In genomic region chr11:88367310-88367709, GRCh38 we compare ENCODE assay signal across 24 cellular contexts. TPM values are rescaled to one million over a fixed set of nuclear protein-coding genes. Genes with fewer than 3 reads are reported as not detected.
DNase-seq lines count a peak whose midpoint lies in the region; ATAC-seq, FAIRE-seq and TF ChIP-seq lines count a peak whose summit lies in the region.
"Had no signal": no experiment of that assay in that cellular context is flagged by ENCODE, and none has a peak within 500 bp of the region (broad histone marks: within the 10 kb centered on the region; RNA-seq: fewer than 3 reads in every experiment).

No MANE protein-coding gene starts in this region.

- H2AFZ ChIP-seq in DND-41 (ENCODE audit: low read depth, low read length) (peak overlapping the region; percentile 56; the same call in 1 of the 2 replicates), endothelial cell of umbilical vein (ENCODE audit: low read depth, low read length) (no peak overlapping the region)

- BruUV-seq in endothelial cell of umbilical vein (replicated peaks; lab: Mats Ljungman, UMichigan), result no TSS peak

- no peaks in the 10 kb centered on the region for H3K9me1 ChIP-seq in endothelial cell of umbilical vein (replicated peaks; ENCODE audit: control insufficient read depth, extremely low read depth, insufficient read depth, low read length)

- H3K9me3 Mint-ChIP-seq in activated CD4-positive, alpha-beta T cell treated with anti-CD3 and anti-CD28 coated beads, Interleukin-2, amount 10 ng/mL, durations not matched to agents 7 days and 5 days, result peaks cover 7% of the 10 kb centered on the region
- H3K9me3 Mint-ChIP-seq: IgD-negative memory B cell had no signal

- 0 out of 2 replicates have a peak overlapping the region, but pooled peaks have one; percentile 18 for H3K9ac ChIP-seq in DND-41 (ENCODE audit: low read depth, low read length)
- H3K9ac ChIP-seq in endothelial cell of umbilical vein (replicated peaks; ENCODE audit: extremely low read depth, insufficient read depth, low read length), result no peak overlapping the region

- DNase-seq in activated CD4-positive, alpha-beta T cell treated with anti-CD3 and anti-CD28 coated beads, Interleukin-2, amount 10 ng/mL, durations not matched to agents 7 days and 5 days, result peak; percentile 58
- DNase-seq in activated CD4-positive, alpha-beta T cell treated with anti-CD3 and anti-CD28 coated beads, Interleukin-2, amount 50 U/mL, for 4 hours, result no peak
- DNase-seq in DND-41, result peak; percentile 73
- peak; percentile 4 for DNase-seq in T-helper 22 cell (ENCODE audit: low read depth)
- DNase-seq in endothelial cell of umbilical vein (ENCODE audit: low read depth, low spot score), result no peak
- no peak for DNase-seq in SHP77 treated with DMSO at 0.1 percent for 48 hours (lab: John Stamatoyannopoulos, UW)
- DNase-seq in GM10266 (ENCODE audit: extremely low spot score), result no peak
- no peak for DNase-seq in NCI-H1105 treated with DMSO at 0.1 percent for 48 hours (lab: John Stamatoyannopoulos, UW)
- DNase-seq: AML-193, C1 segment of cervical spinal cord, DMS53, EL, GF-D8, H7, Kasumi-1, MG63, NCI-H1417 treated with DMSO at 0.1 percent for 48 hours, NCI-H187, NCI-H446, NCI-H526, OCI-M1 had no signal

- no peak overlapping the region for H3K4me3 Mint-ChIP-seq in activated CD4-positive, alpha-beta T cell treated with anti-CD3 and anti-CD28 coated beads, Interleukin-2, amount 10 ng/mL, durations not matched to agents 7 days and 5 days
- H3K4me3 Mint-ChIP-seq: IgD-negative memory B cell had no signal

- H3K27ac ChIP-seq in DND-41 (ENCODE audit: low read length) (peak overlapping the region; percentile 64), endothelial cell of umbilical vein (ENCODE audit: insufficient read depth, low read depth, low read length) (no peak overlapping the region)

- H3K79me2 ChIP-seq in DND-41 (ENCODE audit: insufficient read depth, low read length), result no peaks in the 10 kb centered on the region
- no peaks in the 10 kb centered on the region for H3K79me2 ChIP-seq in endothelial cell of umbilical vein (ENCODE audit: control insufficient read depth, insufficient read depth, low read length)

- no peaks in the 10 kb centered on the region for H3K9me3 ChIP-seq in DND-41 (ENCODE audit: insufficient read depth, low read length, severe bottlenecking)
- H3K9me3 ChIP-seq in endothelial cell of umbilical vein (replicated peaks; ENCODE audit: control insufficient read depth, insufficient read depth, low read length), result no peaks in the 10 kb centered on the region
- H3K9me3 ChIP-seq: MG63 had no signal

- H3K4me2 ChIP-seq in DND-41 (ENCODE audit: insufficient read depth, low read length) (peak overlapping the region; percentile 46), endothelial cell of umbilical vein (ENCODE audit: insufficient read depth, low read length) (no peak overlapping the region)

- H3K27me3 Mint-ChIP-seq in activated CD4-positive, alpha-beta T cell treated with anti-CD3 and anti-CD28 coated beads, Interleukin-2, amount 10 ng/mL, durations not matched to agents 7 days and 5 days, result no peaks in the 10 kb centered on the region
- H3K27me3 Mint-ChIP-seq: IgD-negative memory B cell had no signal

- TF ChIP-seq CTCF in DND-41 (IDR thresholded peaks at IDR 0.05; ENCODE audit: borderline replicate concordance, extremely low read depth, low read length, poor library complexity, severe bottlenecking) (no peak), endothelial cell of umbilical vein (IDR thresholded peaks at IDR 0.05; ENCODE audit: extremely low read depth in 1 of 2, insufficient read depth in 1 of 2, low read depth in 1 of 2, low read length in 2 of 2) (no peak), GM10266 (IDR thresholded peaks at IDR 0.05; ENCODE audit: control insufficient read depth, insufficient read depth, low read depth, missing control alignments) (no peak)

- H3K4me1 ChIP-seq in DND-41 (ENCODE audit: insufficient read depth, low read length), result peaks cover 38% of the 10 kb centered on the region
- peaks cover 10% of the 10 kb centered on the region for H3K4me1 ChIP-seq in endothelial cell of umbilical vein (ENCODE audit: control insufficient read depth, extremely low read depth, insufficient read depth, low read length)

- no peak for TF ChIP-seq POLR2A in endothelial cell of umbilical vein (IDR thresholded peaks at IDR 0.05; ENCODE audit: low read depth, low read length)

- H4K20me1 ChIP-seq in DND-41 (ENCODE audit: insufficient read depth, low read length) (no peaks in the 10 kb centered on the region), endothelial cell of umbilical vein (replicated peaks; ENCODE audit: control insufficient read depth, extremely low read depth, insufficient read depth, low read length) (no peaks in the 10 kb centered on the region)

- dilution Hi-C loops in endothelial cell of umbilical vein (cut with MboI; ENCODE audit: extremely low pct_ligation_motif_present, low sequenced_read_pairs), result no loop called here

- H3K27ac Mint-ChIP-seq in activated CD4-positive, alpha-beta T cell treated with anti-CD3 and anti-CD28 coated beads, Interleukin-2, amount 10 ng/mL, durations not matched to agents 7 days and 5 days, result peak overlapping the region; percentile 14

- H3K27me3 ChIP-seq in DND-41 (ENCODE audit: insufficient read depth, low read length, poor library complexity) (no peaks in the 10 kb centered on the region), endothelial cell of umbilical vein (ENCODE audit: control insufficient read depth in 2 of 2, insufficient read depth in 2 of 2, low read length in 2 of 2) (no peaks in the 10 kb centered on the region)
- H3K27me3 ChIP-seq: MG63 had no signal

- POLR2A ChIA-PET in activated CD4-positive, alpha-beta T cell treated with anti-CD3 and anti-CD28 coated beads, Interleukin-2, amount 10 ng/mL, durations not matched to agents 7 days and 5 days (lab: Charles Lee), result interaction anchor here (1.6 kb wide), 1 partner anchor 30 kb away, joined by 3 read pairs; the partner anchor contains the start of gene CTSC
- POLR2A ChIA-PET in endothelial cell of umbilical vein (lab: Charles Lee), result no interaction called here

- H3K36me3 Mint-ChIP-seq in activated CD4-positive, alpha-beta T cell treated with anti-CD3 and anti-CD28 coated beads, Interleukin-2, amount 10 ng/mL, durations not matched to agents 7 days and 5 days (ENCODE audit: low read depth), result peaks cover 6% of the 10 kb centered on the region

- H3K4me3 ChIP-seq in DND-41 (ENCODE audit: low read depth in 1 of 2, low read length in 2 of 2), result no peak overlapping the region
- no peak overlapping the region for H3K4me3 ChIP-seq in endothelial cell of umbilical vein (replicated peaks in 1 of 3; ENCODE audit: insufficient read depth in 1 of 3, low read depth in 1 of 3, low read length in 3 of 3)
- H3K4me3 ChIP-seq: MG63 had no signal

- FAIRE-seq in endothelial cell of umbilical vein (lab: Jason Lieb, UNC), result peak; percentile 35
- FAIRE-seq: D721Med, RCC 7860 had no signal

- CTCF ChIA-PET in activated CD4-positive, alpha-beta T cell treated with anti-CD3 and anti-CD28 coated beads, Interleukin-2, amount 10 ng/mL, durations not matched to agents 7 days and 5 days (lab: Charles Lee), result interaction anchor here (0.9 kb wide), 1 partner anchor 23 kb away, joined by 4 read pairs; no protein-coding TSS in a partner anchor
- CTCF ChIA-PET in endothelial cell of umbilical vein (lab: Charles Lee), result interaction anchor here (1.8 kb wide), 1 partner anchor 12 kb away, joined by 6 read pairs; no protein-coding TSS in a partner anchor

- peaks cover 57% of the 10 kb centered on the region for H3K4me1 Mint-ChIP-seq in activated CD4-positive, alpha-beta T cell treated with anti-CD3 and anti-CD28 coated beads, Interleukin-2, amount 10 ng/mL, durations not matched to agents 7 days and 5 days
- H3K4me1 Mint-ChIP-seq: IgD-negative memory B cell had no signal

- peak; percentile 95 for ATAC-seq in DND-41 (ENCODE audit: insufficient read depth, low read depth)

- H3K36me3 ChIP-seq in DND-41 (ENCODE audit: insufficient read depth, low read length), result no peaks in the 10 kb centered on the region
- H3K36me3 ChIP-seq in endothelial cell of umbilical vein (ENCODE audit: control insufficient read depth in 2 of 2, extremely low read depth in 1 of 2, insufficient read depth in 2 of 2, low read length in 2 of 2), result no peaks in the 10 kb centered on the region
- H3K36me3 ChIP-seq: MG63 had no signal

- intact Hi-C loops in endothelial cell of umbilical vein (cut with micrococcal nuclease), result no loop called here

TF ChIP-seq in endothelial cell of umbilical vein, 7 proteins besides CTCF, POLR2A, EP300 and RAD21:
- TF ChIP-seq JUN (IDR thresholded peaks at IDR 0.05; ENCODE audit: borderline replicate concordance, insufficient read depth, insufficient read length, low read depth), result no peak
- no peak for TF ChIP-seq MAX (IDR thresholded peaks at IDR 0.05; ENCODE audit: insufficient read depth, insufficient read length)
- TF ChIP-seq EZH2 (IDR thresholded peaks at IDR 0.05; ENCODE audit: borderline replicate concordance, low read depth, low read length, severe bottlenecking), result no peak
- TF ChIP-seq MYC (IDR thresholded peaks at IDR 0.05; ENCODE audit: low read depth, low read length), result no peak
- TF ChIP-seq GATA2 (IDR thresholded peaks at IDR 0.05; ENCODE audit: insufficient read depth, insufficient read length, low read depth, low read length), result no peak
- no peak for TF ChIP-seq FOS (IDR thresholded peaks at IDR 0.05; ENCODE audit: borderline replicate concordance, insufficient read depth, low read length)
- TF ChIP-seq POLR2AphosphoS5 (IDR thresholded peaks at IDR 0.05; ENCODE audit: insufficient read depth, low read depth, low read length), result no peak
TF ChIP-seq in endothelial cell of umbilical vein: peak in this region for 0.

RNA-seq across cellular contexts. Expression of gene CTSC, which starts 29.8 kb away (rescaled TPM):
- 100 to 1,000 TPM; 230 to 272 TPM for total RNA-seq in activated CD4-positive, alpha-beta T cell treated with anti-CD3 and anti-CD28 coated beads, Interleukin-2, amount 10 ng/mL, durations not matched to agents 7 days and 5 days
- total RNA-seq in endothelial cell of umbilical vein, result 130 and 226 TPM in 2 replicates
- 144 and 186 TPM in 2 replicates for polyA plus RNA-seq in endothelial cell of umbilical vein
- polyA plus RNA-seq in endothelial cell of umbilical vein (2011; cell fraction: cytosol; rRNA removed), result 186 and 204 TPM in 2 replicates
- 107 and 150 TPM in 2 replicates for polyA plus RNA-seq in endothelial cell of umbilical vein (2011; cell fraction: nucleus; rRNA removed)
- polyA plus RNA-seq in endothelial cell of umbilical vein (2012), result 325 and 496 TPM in 2 replicates
- 108 and 124 TPM in 2 replicates for polyA minus RNA-seq in endothelial cell of umbilical vein
- polyA minus RNA-seq in endothelial cell of umbilical vein (2011; cell fraction: cytosol; rRNA and poly(A)+ RNA removed), result 77.6 TPM
- polyA minus RNA-seq in endothelial cell of umbilical vein (2011; cell fraction: nucleus; rRNA and poly(A)+ RNA removed), result 149 and 155 TPM in 2 replicates

Comparison
In these comparisons a context has a peak if more than half of its experiments do, and no peak if none do; other contexts are left out.
1. DNase-seq: peak in activated CD4-positive, alpha-beta T cell treated with anti-CD3 and anti-CD28 coated beads, Interleukin-2, amount 10 ng/mL, durations not matched to agents 7 days and 5 days (single experiment), DND-41 (single experiment) and T-helper 22 cell (single experiment); none in activated CD4-positive, alpha-beta T cell treated with anti-CD3 and anti-CD28 coated beads, Interleukin-2, amount 50 U/mL, for 4 hours (0 of 2), endothelial cell of umbilical vein (single experiment), SHP77 treated with DMSO at 0.1 percent for 48 hours (single experiment), GM10266 (single experiment) and NCI-H1105 treated with DMSO at 0.1 percent for 48 hours (single experiment).